Comparison of ENCODE assay signal across 8 cellular contexts in the genomic region with DNA sequence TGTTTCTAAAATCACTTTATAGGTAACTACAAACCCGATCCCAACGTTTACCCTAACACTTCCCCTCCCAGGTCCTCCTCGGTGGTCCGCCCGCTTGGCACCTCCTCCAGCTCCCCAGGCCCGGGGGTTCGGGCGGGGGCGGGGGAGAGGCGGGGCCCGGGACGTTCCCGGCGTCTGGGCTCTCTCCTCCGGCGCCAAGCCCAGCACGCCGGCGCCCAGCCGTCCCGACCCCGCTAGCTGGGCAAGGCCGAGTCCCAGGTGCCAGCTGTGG. TPM values are rescaled to one million over a fixed set of nuclear protein-coding genes. Genes with fewer than 3 reads are reported as not detected.
DNase-seq lines count a peak whose midpoint lies in the region; ATAC-seq and FAIRE-seq lines count a peak whose summit lies in the region.

No MANE protein-coding gene starts in this region.

- DNase-seq in HTR-8/SVneo (ENCODE audit: insufficient read length, low spot score) = peak; percentile 39
- peak in 2 of 61 donors; percentile 47 to 59 for DNase-seq in caudate nucleus (lab: John Stamatoyannopoulos, UW)
- DNase-seq in naive thymus-derived CD4-positive, alpha-beta T cell = no peak
- no peak for DNase-seq in germinal center (ENCODE audit: low spot score)
- DNase-seq in NCI-H1105 (lab: John Stamatoyannopoulos, UW) = no peak
- DNase-seq in mesenteric fat pad (ENCODE audit: low spot score) = no peak

- H3K9me3 ChIP-seq in naive thymus-derived CD4-positive, alpha-beta T cell (ENCODE audit: control insufficient read depth in 2 of 3, low read length in 3 of 3) = no peaks in the 10 kb centered on the region

- H3K36me3 Mint-ChIP-seq in naive thymus-derived CD4-positive, alpha-beta T cell = peaks cover 12 to 34% (median 25%) of the 10 kb centered on the region in 5 donors

- H3K27me3 Mint-ChIP-seq in naive thymus-derived CD4-positive, alpha-beta T cell = no peaks in the 10 kb centered on the region

- POLR2A ChIA-PET in naive thymus-derived CD4-positive, alpha-beta T cell (lab: Charles Lee) = interaction anchor here (0.5 to 2.2 kb wide), 12 partner anchors 8 to 181 kb away, joined by 3 to 72 read pairs (median 6); a partner anchor contains a TSS

- intact Hi-C loops in naive thymus-derived CD4-positive, alpha-beta T cell (cut with micrococcal nuclease) = loop anchor here (2.0 to 5.0 kb wide), 4 partner anchors 36 to 286 kb away; no protein-coding TSS in a partner anchor

- H3K27ac Mint-ChIP-seq in naive thymus-derived CD4-positive, alpha-beta T cell = peak overlapping the region; percentile 90 to 99 (median 96)

- CTCF ChIA-PET in naive thymus-derived CD4-positive, alpha-beta T cell (lab: Charles Lee) = no interaction called here

- H3K4me3 Mint-ChIP-seq in naive thymus-derived CD4-positive, alpha-beta T cell = peak overlapping the region; percentile 95 to 100 (median 98)

- H3K27ac ChIP-seq in caudate nucleus (ENCODE audit: low read depth, low read length) = peak overlapping the region; percentile 96
- peak overlapping the region; percentile 81 for H3K27ac ChIP-seq in naive thymus-derived CD4-positive, alpha-beta T cell (ENCODE audit: low read depth, low read length)

- H3K4me3 ChIP-seq in naive thymus-derived CD4-positive, alpha-beta T cell (ENCODE audit: low read length) = peak overlapping the region; percentile 87

- no peaks in the 10 kb centered on the region for H3K27me3 ChIP-seq in naive thymus-derived CD4-positive, alpha-beta T cell (ENCODE audit: control insufficient read depth in 2 of 2, insufficient read depth in 2 of 2, low read length in 2 of 2)

- peaks cover 0 to 22% (median 7%) of the 10 kb centered on the region in 3 experiments for H3K36me3 ChIP-seq in naive thymus-derived CD4-positive, alpha-beta T cell (ENCODE audit: control insufficient read depth in 2 of 3, insufficient read depth in 3 of 3, low read length in 3 of 3)

- ATAC-seq in GM18868 (IDR thresholded peaks at IDR 0.05; ENCODE audit: unreplicated experiment) = peak; percentile 18
- no peak for ATAC-seq in naive thymus-derived CD4-positive, alpha-beta T cell
- no peak for ATAC-seq in HG02588 (IDR thresholded peaks at IDR 0.05; ENCODE audit: unreplicated experiment)

- H3K9me3 Mint-ChIP-seq in naive thymus-derived CD4-positive, alpha-beta T cell = no peaks in the 10 kb centered on the region

- no peak for FAIRE-seq in HTR-8/SVneo (lab: Jason Lieb, UNC)

- peaks cover 45 to 75% (median 64%) of the 10 kb centered on the region in 7 donors for H3K4me1 Mint-ChIP-seq in naive thymus-derived CD4-positive, alpha-beta T cell

- H3K4me1 ChIP-seq in naive thymus-derived CD4-positive, alpha-beta T cell (ENCODE audit: control insufficient read depth in 2 of 2, insufficient read depth in 2 of 2, low read length in 2 of 2) = peaks cover 16 to 28% of the 10 kb centered on the region in 2 donors

RNA-seq across cellular contexts. Expression of a gene that starts 0.5 kb away (rescaled TPM):
- total RNA-seq in naive thymus-derived CD4-positive, alpha-beta T cell = 100 to 1,000 TPM in 3 of 5 experiments, 10 to 100 TPM in 2; 87.0 to 153 (median 115) TPM
- 100 to 1,000 TPM in 1 of 2 donors, 10 to 100 TPM in 1; 87.4 to 104 TPM for polyA plus RNA-seq in naive thymus-derived CD4-positive, alpha-beta T cell
- total RNA-seq in mesenteric fat pad = 63.3 TPM

RNA-seq across cellular contexts. Expression of a gene that starts 0.8 kb away (rescaled TPM):
- 10 to 100 TPM; 11.4 to 32.2 (median 25.4) TPM for total RNA-seq in naive thymus-derived CD4-positive, alpha-beta T cell
- polyA plus RNA-seq in naive thymus-derived CD4-positive, alpha-beta T cell = 10 to 100 TPM; 12.5 to 13.3 TPM
- total RNA-seq in mesenteric fat pad = 15.9 TPM
